Comparison of ENCODE assay signal across 12 cellular contexts in genomic region chr11:62788991-62789390, GRCh38. TPM values are rescaled to one million over a fixed set of nuclear protein-coding genes. Genes with fewer than 3 reads are reported as not detected.
DNase-seq lines count a peak whose midpoint lies in the region; ATAC-seq and TF ChIP-seq lines count a peak whose summit lies in the region.
"Had no signal": no experiment of that assay in that cellular context is flagged by ENCODE, and none has a peak within 500 bp of the region (broad histone marks: within the 10 kb centered on the region; RNA-seq: fewer than 3 reads in every experiment).

No MANE protein-coding gene starts in this region.

- CTCF ChIA-PET in activated naive CD4-positive, alpha-beta T cell treated with anti-CD3 and anti-CD28 coated beads for 36 hours (lab: Charles Lee): interaction anchor here (0.7 to 1.6 kb wide), 3 partner anchors 17 to 44 kb away, joined by 3 to 5 read pairs (median 4); partner anchors contain the start of genes NXF1 and TEX54
- CTCF ChIA-PET in PC-9 (lab: Charles Lee): interaction anchor here (0.6 to 0.8 kb wide), 2 partner anchors 35 to 125 kb away, joined by 3 read pairs; partner anchors contain the start of gene ZBTB3

- no peak for TF ChIP-seq CTCF in PC-9 (conservative IDR thresholded peaks at IDR 0.05)

- peak overlapping the region; percentile 93 for H3K27ac Mint-ChIP-seq in activated naive CD4-positive, alpha-beta T cell treated with anti-CD3 and anti-CD28 coated beads for 36 hours
- peak overlapping the region; percentile 61 for H3K27ac Mint-ChIP-seq in dendritic cell treated with granulocyte-macrophage colony-stimulating factor and Interleukin-4, amounts not matched to agents 40 ng/mL and 50 ng/mL, for 4 days
- H3K27ac Mint-ChIP-seq in stimulated activated memory B cell treated with anti-CD40 and anti-IgM and Interleukin-4, amounts not matched to agents 10 μg/mL and 1 μg/mL and 100 μg/mL, for 72 hours: peak overlapping the region; percentile 96

- peak overlapping the region; percentile 60; the same call in 1 of the 2 replicates for H3K4me3 ChIP-seq in PC-9
- H3K4me3 ChIP-seq: body of pancreas, mucosa of descending colon had no signal

- no peaks in the 10 kb centered on the region for H3K9me3 Mint-ChIP-seq in activated naive CD4-positive, alpha-beta T cell treated with anti-CD3 and anti-CD28 coated beads for 36 hours
- H3K9me3 Mint-ChIP-seq in dendritic cell treated with granulocyte-macrophage colony-stimulating factor and Interleukin-4, amounts not matched to agents 40 ng/mL and 50 ng/mL, for 4 days: no peaks in the 10 kb centered on the region
- H3K9me3 Mint-ChIP-seq in stimulated activated memory B cell treated with anti-CD40 and anti-IgM and Interleukin-4, amounts not matched to agents 10 μg/mL and 1 μg/mL and 100 μg/mL, for 72 hours: no peaks in the 10 kb centered on the region

- H3K27ac ChIP-seq in PC-9: no peak overlapping the region

- no peaks in the 10 kb centered on the region for H3K9me2 ChIP-seq in PC-9 (ENCODE audit: insufficient read depth)

- peaks cover 37% of the 10 kb centered on the region for H3K4me1 ChIP-seq in PC-9 (replicated peaks; ENCODE audit: insufficient read depth)

- peak overlapping the region; percentile 80 for H3K4me2 ChIP-seq in PC-9

- no peaks in the 10 kb centered on the region for H3K27me3 ChIP-seq in PC-9 (ENCODE audit: insufficient read depth, low read depth)
- H3K27me3 ChIP-seq: body of pancreas had no signal

- H3K9me3 ChIP-seq in PC-9 (ENCODE audit: insufficient read depth, low read depth): no peaks in the 10 kb centered on the region
- H3K9me3 ChIP-seq: body of pancreas, mucosa of descending colon had no signal

- peak overlapping the region; percentile 92 for H3K4me3 Mint-ChIP-seq in activated naive CD4-positive, alpha-beta T cell treated with anti-CD3 and anti-CD28 coated beads for 36 hours
- H3K4me3 Mint-ChIP-seq in dendritic cell treated with granulocyte-macrophage colony-stimulating factor and Interleukin-4, amounts not matched to agents 40 ng/mL and 50 ng/mL, for 4 days: peak overlapping the region; percentile 95
- peak overlapping the region; percentile 97 for H3K4me3 Mint-ChIP-seq in stimulated activated memory B cell treated with anti-CD40 and anti-IgM and Interleukin-4, amounts not matched to agents 10 μg/mL and 1 μg/mL and 100 μg/mL, for 72 hours

- H3K79me2 ChIP-seq in PC-9 (ENCODE audit: low read depth): peaks cover 49% of the 10 kb centered on the region

- H3K36me3 Mint-ChIP-seq in activated naive CD4-positive, alpha-beta T cell treated with anti-CD3 and anti-CD28 coated beads for 36 hours (ENCODE audit: low read depth): peaks cover 22% of the 10 kb centered on the region
- H3K36me3 Mint-ChIP-seq in dendritic cell treated with granulocyte-macrophage colony-stimulating factor and Interleukin-4, amounts not matched to agents 40 ng/mL and 50 ng/mL, for 4 days (ENCODE audit: low read depth): peaks cover 83% of the 10 kb centered on the region
- peaks cover 31% of the 10 kb centered on the region for H3K36me3 Mint-ChIP-seq in stimulated activated memory B cell treated with anti-CD40 and anti-IgM and Interleukin-4, amounts not matched to agents 10 μg/mL and 1 μg/mL and 100 μg/mL, for 72 hours

- intact Hi-C loops in activated naive CD4-positive, alpha-beta T cell treated with anti-CD3 and anti-CD28 coated beads for 36 hours (cut with micrococcal nuclease): loop anchor here (5.0 kb wide), 1 partner anchor 233 kb away; no protein-coding TSS in a partner anchor
- intact Hi-C loops in PC-9 (cut with micrococcal nuclease; ENCODE audit: unreplicated experiment): loop anchor here (5.0 kb wide), 5 partner anchors 62 to 397 kb away; partner anchors contain the start of genes HNRNPUL2, SLC3A2, TTC9C and UBXN1
- intact Hi-C loops in dendritic cell treated with granulocyte-macrophage colony-stimulating factor and Interleukin-4, amounts not matched to agents 40 ng/mL and 50 ng/mL, for 4 days (cut with micrococcal nuclease): no loop called here

- H4K20me1 ChIP-seq in PC-9 (ENCODE audit: insufficient read depth): peaks cover 13% of the 10 kb centered on the region; the same call in 1 of the 2 replicates

- no peak overlapping the region for H2AFZ ChIP-seq in PC-9

- no TSS peak for BruUV-seq in PC-9 (replicated peaks; lab: Mats Ljungman, UMichigan)

- H3K27me3 Mint-ChIP-seq in activated naive CD4-positive, alpha-beta T cell treated with anti-CD3 and anti-CD28 coated beads for 36 hours (ENCODE audit: low read depth): no peaks in the 10 kb centered on the region
- no peaks in the 10 kb centered on the region for H3K27me3 Mint-ChIP-seq in dendritic cell treated with granulocyte-macrophage colony-stimulating factor and Interleukin-4, amounts not matched to agents 40 ng/mL and 50 ng/mL, for 4 days
- no peaks in the 10 kb centered on the region for H3K27me3 Mint-ChIP-seq in stimulated activated memory B cell treated with anti-CD40 and anti-IgM and Interleukin-4, amounts not matched to agents 10 μg/mL and 1 μg/mL and 100 μg/mL, for 72 hours

- DNase-seq in activated naive CD4-positive, alpha-beta T cell treated with anti-CD3 and anti-CD28 coated beads for 36 hours: no peak
- DNase-seq in activated naive CD4-positive, alpha-beta T cell treated with Interleukin-2 at 50 U/mL for 16 hours: no peak
- DNase-seq in PC-9 (no peak), SKM-1 treated with dmso at 0.1 percent for 144 hours (lab: John Stamatoyannopoulos, UW; ENCODE audit: unreplicated experiment) (no peak)
- DNase-seq: body of pancreas; NCI-H2171; stimulated activated CD4-positive, alpha-beta T cell treated with anti-CD3 and anti-CD28 coated beads, Interleukin-15, amount 100 ng/mL, for 24 hours had no signal

- peaks cover 53% of the 10 kb centered on the region for H3K4me1 Mint-ChIP-seq in activated naive CD4-positive, alpha-beta T cell treated with anti-CD3 and anti-CD28 coated beads for 36 hours (ENCODE audit: low read depth)
- H3K4me1 Mint-ChIP-seq in dendritic cell treated with granulocyte-macrophage colony-stimulating factor and Interleukin-4, amounts not matched to agents 40 ng/mL and 50 ng/mL, for 4 days (ENCODE audit: low read depth): peaks cover 48% of the 10 kb centered on the region
- peaks cover 44% of the 10 kb centered on the region for H3K4me1 Mint-ChIP-seq in stimulated activated memory B cell treated with anti-CD40 and anti-IgM and Interleukin-4, amounts not matched to agents 10 μg/mL and 1 μg/mL and 100 μg/mL, for 72 hours

- H3K36me3 ChIP-seq in PC-9 (ENCODE audit: low read depth): peaks cover 21% of the 10 kb centered on the region

- POLR2A ChIA-PET in PC-9 (lab: Charles Lee; ENCODE audit: unreplicated experiment): interaction anchor here (0.5 to 0.7 kb wide), 2 partner anchors 52 to 92 kb away, joined by 3 to 4 read pairs; no protein-coding TSS in a partner anchor

- H3F3A ChIP-seq in PC-9 (ENCODE audit: insufficient read depth, low read depth): peaks cover 79% of the 10 kb centered on the region

- no peak for ATAC-seq in stimulated activated memory B cell treated with anti-CD40 and anti-IgM and Interleukin-4, amounts not matched to agents 10 μg/mL and 1 μg/mL and 100 μg/mL, for 72 hours
- no peak for ATAC-seq in HG02981 (IDR thresholded peaks at IDR 0.05; ENCODE audit: unreplicated experiment)
- no peak for ATAC-seq in GM21576 (IDR thresholded peaks at IDR 0.05; ENCODE audit: unreplicated experiment)
- ATAC-seq: body of pancreas, mucosa of descending colon had no signal

RNA-seq across cellular contexts. Expression of gene TMEM179B, which starts 1.8 kb away (rescaled TPM):
- 10 to 100 TPM; 13.9 to 15.2 TPM for total RNA-seq in activated naive CD4-positive, alpha-beta T cell treated with anti-CD3 and anti-CD28 coated beads for 36 hours
- total RNA-seq in PC-9 (2021): 45.5 and 48.3 TPM in 2 replicates

RNA-seq across cellular contexts. Expression of gene TMEM223, which starts 2.8 kb away (rescaled TPM):
- total RNA-seq in activated naive CD4-positive, alpha-beta T cell treated with anti-CD3 and anti-CD28 coated beads for 36 hours: 1 to 10 TPM; 7.0 to 7.7 TPM
- total RNA-seq in PC-9 (2021): 17.9 and 22.6 TPM in 2 replicates

RNA-seq across cellular contexts. Expression of gene NXF1, which starts 16.2 kb away (rescaled TPM):
- 10 to 100 TPM; 44.6 to 46.0 TPM for total RNA-seq in activated naive CD4-positive, alpha-beta T cell treated with anti-CD3 and anti-CD28 coated beads for 36 hours
- 45.6 and 56.1 TPM in 2 replicates for total RNA-seq in PC-9 (2021)

RNA-seq across cellular contexts. Expression of gene TAF6L, which starts 17.8 kb away (rescaled TPM):
- total RNA-seq in activated naive CD4-positive, alpha-beta T cell treated with anti-CD3 and anti-CD28 coated beads for 36 hours: 10 to 100 TPM in 1 of 2 experiments, 1 to 10 TPM in 1; 8.9 to 10.5 TPM
- total RNA-seq in PC-9 (2021): 31.2 and 36.4 TPM in 2 replicates

RNA-seq across cellular contexts. Expression of gene POLR2G, which starts 27.6 kb away (rescaled TPM):
- 100 to 1,000 TPM; 131 to 135 TPM for total RNA-seq in activated naive CD4-positive, alpha-beta T cell treated with anti-CD3 and anti-CD28 coated beads for 36 hours
- 131 and 155 TPM in 2 replicates for total RNA-seq in PC-9 (2021)
